14 cellular contexts compared by ENCODE assay signal in genomic region chr1:185864889-185865288, GRCh38.
DNase-seq lines count a peak whose midpoint lies in the region; ATAC-seq and TF ChIP-seq lines count a peak whose summit lies in the region.
"Had no signal": no experiment of that assay in that cellular context is flagged by ENCODE, and none has a peak within 500 bp of the region (broad histone marks: within the 10 kb centered on the region; RNA-seq: fewer than 3 reads in every experiment).

No MANE protein-coding gene starts in this region.

- no peaks in the 10 kb centered on the region for H3K9me3 Mint-ChIP-seq in activated CD8-positive, alpha-beta memory T cell treated with anti-CD3 and anti-CD28 coated beads, Interleukin-2, amount 10 ng/mL, durations not matched to agents 7 days and 5 days (ENCODE audit: low read depth)
- no peaks in the 10 kb centered on the region for H3K9me3 Mint-ChIP-seq in T-cell
- H3K9me3 Mint-ChIP-seq: CD4-positive, alpha-beta T cell had no signal

- TF ChIP-seq CTCF in BJ (IDR thresholded peaks at IDR 0.05; ENCODE audit: insufficient read depth, low read depth, low read length), result no peak
- no peak for TF ChIP-seq CTCF in cardiac fibroblast (IDR thresholded peaks at IDR 0.05; ENCODE audit: low read depth, low read length)

- no peaks in the 10 kb centered on the region for H3K27me3 ChIP-seq in BJ (ENCODE audit: control insufficient read depth, insufficient read depth, low read length)

- no peak for ATAC-seq in activated CD8-positive, alpha-beta memory T cell treated with anti-CD3 and anti-CD28 coated beads, Interleukin-2, amount 10 ng/mL, durations not matched to agents 7 days and 5 days
- no peak for ATAC-seq in T-cell (replicated peaks in 1 of 4)

- CTCF ChIA-PET in BJ (lab: Yijun Ruan, JAX) (interaction anchor here (0.6 to 2.0 kb wide), 2 partner anchors 8 to 51 kb away, joined by 3 to 4 read pairs; no protein-coding TSS in a partner anchor), T-cell (lab: Charles Lee) (no interaction called here)
- CTCF ChIA-PET in activated CD8-positive, alpha-beta memory T cell treated with anti-CD3 and anti-CD28 coated beads, Interleukin-2, amount 10 ng/mL, durations not matched to agents 7 days and 5 days (lab: Charles Lee), result no interaction called here

- no peak overlapping the region for H3K27ac Mint-ChIP-seq in activated CD8-positive, alpha-beta memory T cell treated with anti-CD3 and anti-CD28 coated beads, Interleukin-2, amount 10 ng/mL, durations not matched to agents 7 days and 5 days
- no peak overlapping the region for H3K27ac Mint-ChIP-seq in T-cell
- H3K27ac Mint-ChIP-seq: CD4-positive, alpha-beta T cell had no signal

- H3K4me3 Mint-ChIP-seq in activated CD8-positive, alpha-beta memory T cell treated with anti-CD3 and anti-CD28 coated beads, Interleukin-2, amount 10 ng/mL, durations not matched to agents 7 days and 5 days, result no peak overlapping the region
- no peak overlapping the region for H3K4me3 Mint-ChIP-seq in T-cell
- H3K4me3 Mint-ChIP-seq: CD4-positive, alpha-beta T cell had no signal

- H3K36me3 ChIP-seq in BJ (ENCODE audit: control insufficient read depth, insufficient read depth, low read length), result no peaks in the 10 kb centered on the region

- no peaks in the 10 kb centered on the region for H3K4me1 Mint-ChIP-seq in activated CD8-positive, alpha-beta memory T cell treated with anti-CD3 and anti-CD28 coated beads, Interleukin-2, amount 10 ng/mL, durations not matched to agents 7 days and 5 days
- no peaks in the 10 kb centered on the region for H3K4me1 Mint-ChIP-seq in T-cell

- POLR2A ChIA-PET in BJ (lab: Charles Lee) (no interaction called here), T-cell (lab: Charles Lee) (interaction anchor here in 1 of 2 donors (0.5 kb wide), 1 partner anchor 43 kb away, joined by 3 read pairs; no protein-coding TSS in a partner anchor)

- H3K4me3 ChIP-seq in BJ (ENCODE audit: low read depth, low read length) (no peak overlapping the region), cardiac fibroblast (replicated peaks in 1 of 2; ENCODE audit: low read depth in 2 of 2, low read length in 2 of 2) (no peak overlapping the region)
- H3K4me3 ChIP-seq: lung had no signal

- DNase-seq in BJ (ENCODE audit: low read depth) (peak; percentile 26), NCI-H226 (peak; percentile 86), cardiac fibroblast (ENCODE audit: low read depth in 2 of 2) (peak; percentile 93 to 98), kidney tubule cell (ENCODE audit: low spot score) (peak; percentile 89), NCI-H128 (lab: John Stamatoyannopoulos, UW; ENCODE audit: unreplicated experiment) (no peak), T-cell (no peak), HT-29 (ENCODE audit: low spot score) (no peak)
- no peak for DNase-seq in activated CD8-positive, alpha-beta memory T cell treated with anti-CD3 and anti-CD28 coated beads, Interleukin-2, amount 10 ng/mL, durations not matched to agents 7 days and 5 days
- DNase-seq: anterior cingulate cortex; CD4-positive, alpha-beta T cell; NCI-H1105 treated with DMSO at 0.1 percent for 48 hours; posterior cingulate gyrus; T-helper 9 cell had no signal

- H3K27me3 Mint-ChIP-seq in activated CD8-positive, alpha-beta memory T cell treated with anti-CD3 and anti-CD28 coated beads, Interleukin-2, amount 10 ng/mL, durations not matched to agents 7 days and 5 days, result no peaks in the 10 kb centered on the region
- H3K27me3 Mint-ChIP-seq in T-cell, result peaks cover 7 to 12% of the 10 kb centered on the region in 2 donors

- no peaks in the 10 kb centered on the region for H3K36me3 Mint-ChIP-seq in activated CD8-positive, alpha-beta memory T cell treated with anti-CD3 and anti-CD28 coated beads, Interleukin-2, amount 10 ng/mL, durations not matched to agents 7 days and 5 days
- H3K36me3 Mint-ChIP-seq in T-cell, result no peaks in the 10 kb centered on the region

Comparison
In these comparisons a context has a peak if more than half of its experiments do, and no peak if none do; other contexts are left out.
1. DNase-seq: peak in BJ (single experiment), NCI-H226 (single experiment), cardiac fibroblast (2 of 2) and kidney tubule cell (single experiment); none in activated CD8-positive, alpha-beta memory T cell treated with anti-CD3 and anti-CD28 coated beads, Interleukin-2, amount 10 ng/mL, durations not matched to agents 7 days and 5 days (single experiment), NCI-H128 (single experiment), T-cell (0 of 34) and HT-29 (single experiment).